1 cellular context compared by ENCODE assay signal in the genomic region with DNA sequence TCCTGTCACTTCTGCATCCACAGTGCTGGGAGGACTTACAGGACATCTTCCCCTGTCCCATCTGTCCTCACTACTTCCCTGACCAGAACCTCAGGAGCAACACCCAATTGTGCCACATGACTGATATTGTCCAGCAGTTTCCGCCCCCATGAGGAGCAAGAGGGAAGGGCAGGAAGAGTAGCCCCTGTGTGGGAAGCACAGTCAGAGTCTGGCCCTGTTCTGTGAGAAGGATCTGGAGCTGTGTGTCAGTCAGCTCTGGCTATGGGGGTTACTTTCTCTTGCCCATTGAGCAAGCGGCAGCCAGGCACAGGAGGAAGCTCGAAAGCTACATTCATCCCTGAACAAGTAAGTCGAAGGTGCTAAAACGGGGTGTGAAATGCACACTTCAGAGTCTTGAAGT.
TF ChIP-seq lines count a peak whose summit lies in the region.

No MANE protein-coding gene starts in this region.

TF ChIP-seq in GM12878, 131 proteins besides CTCF, POLR2A, EP300 and RAD21:
- TF ChIP-seq BCL11A (IDR thresholded peaks at IDR 0.05; ENCODE audit: low read depth, low read length) (no peak), HDAC2 (IDR thresholded peaks at IDR 0.05) (no peak), JUND (IDR thresholded peaks at IDR 0.05; ENCODE audit: low read depth, low read length) (no peak), NR2C1 (IDR thresholded peaks at IDR 0.05) (no peak), POU2F2 (IDR thresholded peaks at IDR 0.05; ENCODE audit: borderline replicate concordance, low read depth, low read length) (no peak), NFXL1 (IDR thresholded peaks at IDR 0.05; ENCODE audit: borderline replicate concordance) (no peak), ZBED1 (IDR thresholded peaks at IDR 0.05; ENCODE audit: borderline replicate concordance) (no peak)
- TF ChIP-seq, protein P1, sequence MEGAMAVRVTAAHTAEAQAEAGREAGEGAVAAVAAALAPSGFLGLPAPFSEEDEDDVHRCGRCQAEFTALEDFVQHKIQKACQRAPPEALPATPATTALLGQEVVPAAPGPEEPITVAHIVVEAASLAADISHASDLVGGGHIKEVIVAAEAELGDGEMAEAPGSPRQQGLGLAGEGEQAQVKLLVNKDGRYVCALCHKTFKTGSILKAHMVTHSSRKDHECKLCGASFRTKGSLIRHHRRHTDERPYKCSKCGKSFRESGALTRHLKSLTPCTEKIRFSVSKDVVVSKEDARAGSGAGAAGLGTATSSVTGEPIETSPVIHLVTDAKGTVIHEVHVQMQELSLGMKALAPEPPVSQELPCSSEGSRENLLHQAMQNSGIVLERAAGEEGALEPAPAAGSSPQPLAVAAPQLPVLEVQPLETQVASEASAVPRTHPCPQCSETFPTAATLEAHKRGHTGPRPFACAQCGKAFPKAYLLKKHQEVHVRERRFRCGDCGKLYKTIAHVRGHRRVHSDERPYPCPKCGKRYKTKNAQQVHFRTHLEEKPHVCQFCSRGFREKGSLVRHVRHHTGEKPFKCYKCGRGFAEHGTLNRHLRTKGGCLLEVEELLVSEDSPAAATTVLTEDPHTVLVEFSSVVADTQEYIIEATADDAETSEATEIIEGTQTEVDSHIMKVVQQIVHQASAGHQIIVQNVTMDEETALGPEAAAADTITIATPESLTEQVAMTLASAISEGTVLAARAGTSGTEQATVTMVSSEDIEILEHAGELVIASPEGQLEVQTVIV (IDR thresholded peaks at IDR 0.05; ENCODE audit: borderline replicate concordance, partially characterized antibody): no peak
- TF ChIP-seq, protein P2, sequence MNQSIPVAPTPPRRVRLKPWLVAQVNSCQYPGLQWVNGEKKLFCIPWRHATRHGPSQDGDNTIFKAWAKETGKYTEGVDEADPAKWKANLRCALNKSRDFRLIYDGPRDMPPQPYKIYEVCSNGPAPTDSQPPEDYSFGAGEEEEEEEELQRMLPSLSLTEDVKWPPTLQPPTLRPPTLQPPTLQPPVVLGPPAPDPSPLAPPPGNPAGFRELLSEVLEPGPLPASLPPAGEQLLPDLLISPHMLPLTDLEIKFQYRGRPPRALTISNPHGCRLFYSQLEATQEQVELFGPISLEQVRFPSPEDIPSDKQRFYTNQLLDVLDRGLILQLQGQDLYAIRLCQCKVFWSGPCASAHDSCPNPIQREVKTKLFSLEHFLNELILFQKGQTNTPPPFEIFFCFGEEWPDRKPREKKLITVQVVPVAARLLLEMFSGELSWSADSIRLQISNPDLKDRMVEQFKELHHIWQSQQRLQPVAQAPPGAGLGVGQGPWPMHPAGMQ (IDR thresholded peaks at IDR 0.05; ENCODE audit: borderline replicate concordance): no peak
- TF ChIP-seq, protein P3, sequence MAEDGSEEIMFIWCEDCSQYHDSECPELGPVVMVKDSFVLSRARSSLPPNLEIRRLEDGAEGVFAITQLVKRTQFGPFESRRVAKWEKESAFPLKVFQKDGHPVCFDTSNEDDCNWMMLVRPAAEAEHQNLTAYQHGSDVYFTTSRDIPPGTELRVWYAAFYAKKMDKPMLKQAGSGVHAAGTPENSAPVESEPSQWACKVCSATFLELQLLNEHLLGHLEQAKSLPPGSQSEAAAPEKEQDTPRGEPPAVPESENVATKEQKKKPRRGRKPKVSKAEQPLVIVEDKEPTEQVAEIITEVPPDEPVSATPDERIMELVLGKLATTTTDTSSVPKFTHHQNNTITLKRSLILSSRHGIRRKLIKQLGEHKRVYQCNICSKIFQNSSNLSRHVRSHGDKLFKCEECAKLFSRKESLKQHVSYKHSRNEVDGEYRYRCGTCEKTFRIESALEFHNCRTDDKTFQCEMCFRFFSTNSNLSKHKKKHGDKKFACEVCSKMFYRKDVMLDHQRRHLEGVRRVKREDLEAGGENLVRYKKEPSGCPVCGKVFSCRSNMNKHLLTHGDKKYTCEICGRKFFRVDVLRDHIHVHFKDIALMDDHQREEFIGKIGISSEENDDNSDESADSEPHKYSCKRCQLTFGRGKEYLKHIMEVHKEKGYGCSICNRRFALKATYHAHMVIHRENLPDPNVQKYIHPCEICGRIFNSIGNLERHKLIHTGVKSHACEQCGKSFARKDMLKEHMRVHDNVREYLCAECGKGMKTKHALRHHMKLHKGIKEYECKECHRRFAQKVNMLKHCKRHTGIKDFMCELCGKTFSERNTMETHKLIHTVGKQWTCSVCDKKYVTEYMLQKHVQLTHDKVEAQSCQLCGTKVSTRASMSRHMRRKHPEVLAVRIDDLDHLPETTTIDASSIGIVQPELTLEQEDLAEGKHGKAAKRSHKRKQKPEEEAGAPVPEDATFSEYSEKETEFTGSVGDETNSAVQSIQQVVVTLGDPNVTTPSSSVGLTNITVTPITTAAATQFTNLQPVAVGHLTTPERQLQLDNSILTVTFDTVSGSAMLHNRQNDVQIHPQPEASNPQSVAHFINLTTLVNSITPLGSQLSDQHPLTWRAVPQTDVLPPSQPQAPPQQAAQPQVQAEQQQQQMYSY (CRISPR knock-in tag; IDR thresholded peaks at IDR 0.05): no peak
- TF ChIP-seq, protein P4, sequence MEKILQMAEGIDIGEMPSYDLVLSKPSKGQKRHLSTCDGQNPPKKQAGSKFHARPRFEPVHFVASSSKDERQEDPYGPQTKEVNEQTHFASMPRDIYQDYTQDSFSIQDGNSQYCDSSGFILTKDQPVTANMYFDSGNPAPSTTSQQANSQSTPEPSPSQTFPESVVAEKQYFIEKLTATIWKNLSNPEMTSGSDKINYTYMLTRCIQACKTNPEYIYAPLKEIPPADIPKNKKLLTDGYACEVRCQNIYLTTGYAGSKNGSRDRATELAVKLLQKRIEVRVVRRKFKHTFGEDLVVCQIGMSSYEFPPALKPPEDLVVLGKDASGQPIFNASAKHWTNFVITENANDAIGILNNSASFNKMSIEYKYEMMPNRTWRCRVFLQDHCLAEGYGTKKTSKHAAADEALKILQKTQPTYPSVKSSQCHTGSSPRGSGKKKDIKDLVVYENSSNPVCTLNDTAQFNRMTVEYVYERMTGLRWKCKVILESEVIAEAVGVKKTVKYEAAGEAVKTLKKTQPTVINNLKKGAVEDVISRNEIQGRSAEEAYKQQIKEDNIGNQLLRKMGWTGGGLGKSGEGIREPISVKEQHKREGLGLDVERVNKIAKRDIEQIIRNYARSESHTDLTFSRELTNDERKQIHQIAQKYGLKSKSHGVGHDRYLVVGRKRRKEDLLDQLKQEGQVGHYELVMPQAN (conservative IDR thresholded peaks at IDR 0.05): no peak
